Comparison of ENCODE assay signal across 8 cellular contexts in genomic region chr3:10941972-10942371, GRCh38. TPM values are rescaled to one million over a fixed set of nuclear protein-coding genes. Genes with fewer than 3 reads are reported as not detected.
DNase-seq lines count a peak whose midpoint lies in the region; ATAC-seq and TF ChIP-seq lines count a peak whose summit lies in the region.

No MANE protein-coding gene starts in this region.

- TF ChIP-seq EP300 in tibial nerve (IDR thresholded peaks at IDR 0.05), result no peak

- no peak for TF ChIP-seq POLR2A in tibial nerve (IDR thresholded peaks at IDR 0.05)

- no peak overlapping the region for H3K9ac ChIP-seq in parathyroid adenoma

- H3K4me3 ChIP-seq in choroid plexus epithelial cell (ENCODE audit: low read depth, low read length) (no peak overlapping the region), parathyroid adenoma (ENCODE audit: low read depth, low read length) (no peak overlapping the region), tibial nerve (no peak overlapping the region)

- H3K9me3 ChIP-seq in parathyroid adenoma (ENCODE audit: control insufficient read depth, low read length), result no peaks in the 10 kb centered on the region
- H3K9me3 ChIP-seq in tibial nerve, result peaks cover 0 to 7% (median 0%) of the 10 kb centered on the region in 4 donors

- 85 to 100% methylated on average over 1 of the region's 1 CpG for WGBS in tibial nerve, 2 donors

- DNase-seq in EH (ENCODE audit: low read depth), result peak; percentile 3
- peak; percentile 26 for DNase-seq in choroid plexus epithelial cell (ENCODE audit: low read depth)
- DNase-seq in tibial nerve (ENCODE audit: low spot score in 2 of 2), result no peak
- DNase-seq in NCI-H1436 (lab: John Stamatoyannopoulos, UW), result no peak
- no peak for DNase-seq in SK-N-DZ (ENCODE audit: low spot score)

- no peak overlapping the region for H2AFZ ChIP-seq in parathyroid adenoma

- H3K79me2 ChIP-seq in parathyroid adenoma, result no peaks in the 10 kb centered on the region

- H3K4me1 ChIP-seq in parathyroid adenoma, result peaks cover 4% of the 10 kb centered on the region
- H3K4me1 ChIP-seq in tibial nerve, result no peaks in the 10 kb centered on the region

- H3K4me2 ChIP-seq in parathyroid adenoma (ENCODE audit: low read length), result no peak overlapping the region

- no peak for ATAC-seq in GM21619 (IDR thresholded peaks at IDR 0.05; ENCODE audit: unreplicated experiment)

- H3K36me3 ChIP-seq in parathyroid adenoma (ENCODE audit: control insufficient read depth, insufficient read depth, low read length) (no peaks in the 10 kb centered on the region), tibial nerve (no peaks in the 10 kb centered on the region)

- H3K27me3 ChIP-seq in parathyroid adenoma (ENCODE audit: control insufficient read depth, insufficient read depth, low read length), result no peaks in the 10 kb centered on the region
- no peaks in the 10 kb centered on the region for H3K27me3 ChIP-seq in tibial nerve

- TF ChIP-seq CTCF in LNCAP (IDR thresholded peaks at IDR 0.05), result peak; percentile 92
- TF ChIP-seq CTCF in choroid plexus epithelial cell (conservative IDR thresholded peaks at IDR 0.05; ENCODE audit: low read depth, low read length), result peak; percentile 83
- TF ChIP-seq CTCF in parathyroid adenoma (IDR thresholded peaks at IDR 0.05), result peak; percentile 55
- TF ChIP-seq CTCF in tibial nerve (IDR thresholded peaks at IDR 0.05), result peak in 2 of 5 experiments; percentile 19 to 25

- H3K27ac ChIP-seq in parathyroid adenoma (no peak overlapping the region), tibial nerve (no peak overlapping the region)

RNA-seq across cellular contexts. Expression of gene SLC6A1, which starts 50.6 kb away (rescaled TPM):
- total RNA-seq in tibial nerve, result 1 to 10 TPM; 3.9 to 7.3 (median 5.4) TPM
- not detected in 2 replicates for polyA plus RNA-seq in SK-N-DZ (2014; cell fraction: cytosol; rRNA removed)
- polyA plus RNA-seq in SK-N-DZ (2014; cell fraction: nucleus; rRNA removed), result not detected in 2 replicates

Comparison
In these comparisons a context has a peak if more than half of its experiments do, and no peak if none do; other contexts are left out.
1. DNase-seq: peak in EH (single experiment) and choroid plexus epithelial cell (single experiment); none in tibial nerve (0 of 2), NCI-H1436 (single experiment) and SK-N-DZ (single experiment).